In genomic region chr15:96171842-96172241, GRCh38 we compare ENCODE assay signal across 16 cellular contexts.
DNase-seq lines count a peak whose midpoint lies in the region; ATAC-seq, FAIRE-seq and TF ChIP-seq lines count a peak whose summit lies in the region.
"Had no signal": no experiment of that assay in that cellular context is flagged by ENCODE, and none has a peak within 500 bp of the region (broad histone marks: within the 10 kb centered on the region; RNA-seq: fewer than 3 reads in every experiment).

No MANE protein-coding gene starts in this region.

- FAIRE-seq in bronchial epithelial cell (lab: Jason Lieb, UNC) = no peak
- FAIRE-seq in keratinocyte (lab: Jason Lieb, UNC) = peak; percentile 59

- TF ChIP-seq CTCF in HFFc6 (IDR thresholded peaks at IDR 0.05) = no peak
- no peak for TF ChIP-seq CTCF in bronchial epithelial cell (IDR thresholded peaks at IDR 0.05; ENCODE audit: insufficient read depth, low read length, severe bottlenecking)
- no peak for TF ChIP-seq CTCF in keratinocyte (optimal IDR thresholded peaks at IDR 0.05 in 1 of 3, IDR thresholded peaks at IDR 0.05 in 1 of 3, conservative IDR thresholded peaks at IDR 0.05 in 1 of 3; ENCODE audit: extremely low read depth in 1 of 3, insufficient read depth in 2 of 3, low read length in 3 of 3)
- TF ChIP-seq CTCF in retinal pigment epithelial cell (conservative IDR thresholded peaks at IDR 0.05; ENCODE audit: low read depth, low read length) = no peak

- H3K27ac Mint-ChIP-seq in HFFc6 = no peak overlapping the region
- H3K27ac Mint-ChIP-seq: activated naive CD4-positive, alpha-beta T cell treated with anti-CD3 and anti-CD28 coated beads, Interleukin-2, amount 50 U/mL, for 24 hours had no signal

- H3K36me3 Mint-ChIP-seq in HFFc6 (ENCODE audit: low read depth) = peaks cover 8% of the 10 kb centered on the region

- H3K27me3 Mint-ChIP-seq in HFFc6 (ENCODE audit: insufficient read depth) = peaks cover 2% of the 10 kb centered on the region; the same call in 1 of the 2 replicates

- no peaks in the 10 kb centered on the region; the same call in 1 of the 2 replicates for H3K9me3 Mint-ChIP-seq in HFFc6
- H3K9me3 Mint-ChIP-seq: activated naive CD4-positive, alpha-beta T cell treated with anti-CD3 and anti-CD28 coated beads, Interleukin-2, amount 50 U/mL, for 24 hours had no signal

- DNase-seq in HFFc6 = peak; percentile 14
- peak; percentile 60 for DNase-seq in bronchial epithelial cell (ENCODE audit: low read depth)
- no peak for DNase-seq in keratinocyte (ENCODE audit: low read depth, low spot score)
- DNase-seq in retinal pigment epithelial cell (ENCODE audit: low read depth) = peak; percentile 61
- no peak for DNase-seq in activated CD4-positive, alpha-beta T cell treated with anti-CD3 and anti-CD28 coated beads, Interleukin-2, amount 50 U/mL, for 1 hour
- DNase-seq: activated CD4-positive, alpha-beta T cell treated with anti-CD3 and anti-CD28 coated beads for 48 hours; activated T-cell treated with anti-CD3 and anti-CD28 coated beads for 4 hours; DMS53; GOT3; left cardiac atrium; psoas muscle; SIG-M5; T-helper 9 cell had no signal

- dilution Hi-C loops in keratinocyte (cut with MboI; ENCODE audit: extremely low pct_ligation_motif_present, low sequenced_read_pairs) = no loop called here

- no peaks in the 10 kb centered on the region for H4K20me1 ChIP-seq in keratinocyte (ENCODE audit: control insufficient read depth, extremely low read depth, insufficient read depth, low read length)

- H3K4me1 ChIP-seq in keratinocyte (ENCODE audit: control insufficient read depth, extremely low read depth, insufficient read depth, low read length) = peaks cover 6% of the 10 kb centered on the region

- no peak overlapping the region for H3K9ac ChIP-seq in keratinocyte (ENCODE audit: control insufficient read depth, extremely low read depth, insufficient read depth, low read length)

- no peaks in the 10 kb centered on the region for H3K79me2 ChIP-seq in keratinocyte (ENCODE audit: control insufficient read depth, insufficient read depth, low read length)

- ATAC-seq in GM19467 (IDR thresholded peaks at IDR 0.05; ENCODE audit: unreplicated experiment) = no peak
- ATAC-seq in GM21737 (IDR thresholded peaks at IDR 0.05; ENCODE audit: unreplicated experiment) = no peak
- ATAC-seq: left cardiac atrium, psoas muscle had no signal

- no peak overlapping the region for H3K4me3 Mint-ChIP-seq in HFFc6
- H3K4me3 Mint-ChIP-seq: activated naive CD4-positive, alpha-beta T cell treated with anti-CD3 and anti-CD28 coated beads, Interleukin-2, amount 50 U/mL, for 24 hours had no signal

- H3K4me3 ChIP-seq in bronchial epithelial cell (ENCODE audit: low read depth, low read length) = no peak overlapping the region
- H3K4me3 ChIP-seq in keratinocyte (ENCODE audit: control insufficient read depth in 2 of 3, extremely low read depth in 1 of 3, insufficient read depth in 2 of 3, low read depth in 1 of 3, low read length in 3 of 3) = no peak overlapping the region
- H3K4me3 ChIP-seq in retinal pigment epithelial cell (ENCODE audit: low read length) = peak overlapping the region; percentile 27
- H3K4me3 ChIP-seq: psoas muscle had no signal

- no peaks in the 10 kb centered on the region for H3K9me3 ChIP-seq in keratinocyte (ENCODE audit: control insufficient read depth, low read depth, low read length)
- H3K9me3 ChIP-seq: psoas muscle had no signal

- no peaks in the 10 kb centered on the region for H3K9me1 ChIP-seq in keratinocyte (ENCODE audit: control insufficient read depth, extremely low read depth, insufficient read depth, low read length)

- peak overlapping the region; percentile 59 for H2AFZ ChIP-seq in keratinocyte (ENCODE audit: control insufficient read depth, low read length)

- peak overlapping the region; percentile 54 for H3K4me2 ChIP-seq in keratinocyte (ENCODE audit: control insufficient read depth, extremely low read depth, insufficient read depth, low read depth, low read length)

- H3K27me3 ChIP-seq in bronchial epithelial cell (ENCODE audit: control insufficient read depth, insufficient read depth, low read length) (no peaks in the 10 kb centered on the region), keratinocyte (ENCODE audit: control insufficient read depth, extremely low read depth, insufficient read depth, low read length) (no peaks in the 10 kb centered on the region)

- H3K4me1 Mint-ChIP-seq in HFFc6 (ENCODE audit: low read depth) = no peaks in the 10 kb centered on the region
- H3K4me1 Mint-ChIP-seq: activated naive CD4-positive, alpha-beta T cell treated with anti-CD3 and anti-CD28 coated beads, Interleukin-2, amount 50 U/mL, for 24 hours had no signal

- no peaks in the 10 kb centered on the region for H3K36me3 ChIP-seq in bronchial epithelial cell (ENCODE audit: control insufficient read depth, insufficient read depth, low read length)
- H3K36me3 ChIP-seq in keratinocyte (ENCODE audit: control insufficient read depth in 2 of 2, extremely low read depth in 1 of 2, insufficient read depth in 2 of 2, low read length in 2 of 2) = no peaks in the 10 kb centered on the region

- no peak overlapping the region for H3K27ac ChIP-seq in keratinocyte (ENCODE audit: control insufficient read depth, insufficient read depth, low read length)
- H3K27ac ChIP-seq: psoas muscle had no signal

Comparison
In these comparisons a context has a peak if more than half of its experiments do, and no peak if none do; other contexts are left out.
1. DNase-seq: peak in HFFc6 (single experiment), bronchial epithelial cell (single experiment) and retinal pigment epithelial cell (single experiment); none in keratinocyte (single experiment) and activated CD4-positive, alpha-beta T cell treated with anti-CD3 and anti-CD28 coated beads, Interleukin-2, amount 50 U/mL, for 1 hour (single experiment).